ENCODE assay signal across 13 cellular contexts in the genomic region with DNA sequence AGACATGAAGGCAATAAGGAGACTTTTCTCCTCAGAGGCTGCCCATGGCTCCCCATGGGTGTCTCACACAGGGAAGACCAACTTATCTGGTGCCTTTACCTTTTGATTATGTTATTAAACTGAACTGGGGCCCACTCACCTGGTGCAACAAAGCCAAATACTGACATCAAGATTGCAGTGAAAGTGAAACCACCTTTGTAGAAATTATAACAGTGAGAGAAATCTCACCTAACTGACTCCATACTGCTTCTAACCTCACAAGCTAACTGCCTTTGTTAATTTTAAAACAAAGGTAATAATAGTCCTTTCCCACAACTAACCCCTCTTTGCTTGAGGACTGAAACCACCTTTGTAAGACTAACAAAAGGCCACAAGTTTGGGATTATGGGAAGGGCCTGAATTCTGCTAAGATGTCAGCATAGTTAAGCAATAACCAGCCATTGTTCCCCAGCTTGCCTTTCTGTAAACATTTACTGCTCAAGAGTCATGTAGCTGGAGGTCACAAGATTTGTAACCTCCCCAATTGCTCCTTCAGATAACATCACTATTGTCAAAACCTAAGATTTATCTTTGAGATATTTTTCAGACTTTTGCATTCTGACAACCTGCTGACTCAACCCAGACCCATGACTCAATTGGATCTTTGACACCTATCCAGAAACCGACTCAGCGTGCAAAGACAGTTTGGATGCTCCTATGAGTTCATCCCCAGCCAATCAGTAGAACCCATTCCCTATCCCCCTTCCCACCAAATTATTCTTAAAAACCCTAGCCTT.
A peak's percentile ranks its signal among the peaks of the same experiment; 100 is the strongest.
DNase-seq lines count a peak whose midpoint lies in the region; ATAC-seq and TF ChIP-seq lines count a peak whose summit lies in the region.
"Had no signal": no experiment of that assay in that cellular context is flagged by ENCODE, and none has a peak within 500 bp of the region (broad histone marks: within the 10 kb centered on the region; RNA-seq: fewer than 3 reads in every experiment).

No MANE protein-coding gene starts in this region.

- H3K4me3 Mint-ChIP-seq in activated CD4-positive, alpha-beta memory T cell treated with anti-CD3 and anti-CD28 coated beads for 36 hours, result no peak overlapping the region
- H3K4me3 Mint-ChIP-seq: CD4-positive, alpha-beta T cell had no signal

- no peak overlapping the region for H3K9ac ChIP-seq in fibroblast of lung (ENCODE audit: insufficient read depth, low read length)

- H3K4me2 ChIP-seq in fibroblast of lung (ENCODE audit: extremely low read depth, insufficient read depth, low read length), result no peak overlapping the region

- H3K9me3 ChIP-seq in fibroblast of lung (ENCODE audit: control insufficient read depth, insufficient read depth, low read depth, low read length), result no peaks in the 10 kb centered on the region

- H3K27me3 Mint-ChIP-seq in activated CD4-positive, alpha-beta memory T cell treated with anti-CD3 and anti-CD28 coated beads for 36 hours, result no peaks in the 10 kb centered on the region
- H3K27me3 Mint-ChIP-seq: CD4-positive, alpha-beta T cell had no signal

- no peaks in the 10 kb centered on the region for H3K27me3 ChIP-seq in fibroblast of lung (ENCODE audit: control insufficient read depth, insufficient read depth, low read length)
- H3K27me3 ChIP-seq: spleen had no signal

- peaks cover 22% of the 10 kb centered on the region for H3K4me1 Mint-ChIP-seq in activated CD4-positive, alpha-beta memory T cell treated with anti-CD3 and anti-CD28 coated beads for 36 hours (ENCODE audit: low read depth)

- peak overlapping the region; percentile 71 for H3K27ac Mint-ChIP-seq in activated CD4-positive, alpha-beta memory T cell treated with anti-CD3 and anti-CD28 coated beads for 36 hours
- H3K27ac Mint-ChIP-seq: CD4-positive, alpha-beta T cell had no signal

- ATAC-seq in GM18858 (IDR thresholded peaks at IDR 0.05; ENCODE audit: unreplicated experiment), result peak; percentile 45
- ATAC-seq in GM18498 (IDR thresholded peaks at IDR 0.05; ENCODE audit: unreplicated experiment), result no peak

- no peak for TF ChIP-seq CTCF in fibroblast of lung (conservative IDR thresholded peaks at IDR 0.05 in 1 of 2, IDR thresholded peaks at IDR 0.05 in 1 of 2; ENCODE audit: low read depth in 1 of 2, low read length in 2 of 2)

- no peaks in the 10 kb centered on the region for H3K4me1 ChIP-seq in fibroblast of lung (ENCODE audit: control insufficient read depth, extremely low read depth, insufficient read depth, low read length)
- H3K4me1 ChIP-seq: spleen had no signal

- H3K9me3 Mint-ChIP-seq in activated CD4-positive, alpha-beta memory T cell treated with anti-CD3 and anti-CD28 coated beads for 36 hours, result peaks cover 9% of the 10 kb centered on the region

- DNase-seq in AG20443 (ENCODE audit: low spot score), result peak; percentile 14
- DNase-seq in activated CD4-positive, alpha-beta memory T cell treated with anti-CD3 and anti-CD28 coated beads for 36 hours, result peak; percentile 70
- DNase-seq in fibroblast of lung (ENCODE audit: low read depth in 2 of 2), result peak; percentile 7 to 82
- DNase-seq in cerebellum (ENCODE audit: low spot score), result no peak
- no peak for DNase-seq in NK-92 (lab: John Stamatoyannopoulos, UW; ENCODE audit: unreplicated experiment)
- DNase-seq in SIG-M5 treated with dmso at 0.1 percent for 504 hours (lab: John Stamatoyannopoulos, UW; ENCODE audit: unreplicated experiment), result no peak
- DNase-seq: CD4-positive, alpha-beta T cell; NCI-H1694; nucleus accumbens; spleen had no signal

- CTCF ChIA-PET in activated CD4-positive, alpha-beta memory T cell treated with anti-CD3 and anti-CD28 coated beads for 36 hours (lab: Charles Lee), result interaction anchor here (0.8 kb wide), 1 partner anchor 107 kb away, joined by 3 read pairs; no protein-coding TSS in a partner anchor

- POLR2A ChIA-PET in activated CD4-positive, alpha-beta memory T cell treated with anti-CD3 and anti-CD28 coated beads for 36 hours (lab: Charles Lee), result interaction anchor here (1.3 kb wide), 1 partner anchor 13 kb away, joined by 4 read pairs; no protein-coding TSS in a partner anchor

- intact Hi-C loops in activated CD4-positive, alpha-beta memory T cell treated with anti-CD3 and anti-CD28 coated beads for 36 hours (cut with micrococcal nuclease), result loop anchor here (1.0 kb wide), 6 partner anchors 13 to 96 kb away; no protein-coding TSS in a partner anchor

- H3K4me3 ChIP-seq in fibroblast of lung (replicated peaks in 1 of 4; ENCODE audit: control extremely low read depth in 1 of 4, insufficient read depth in 1 of 4, low read depth in 3 of 4, low read length in 4 of 4), result no peak overlapping the region
- H3K4me3 ChIP-seq: coronary artery, spleen had no signal

- H3K36me3 Mint-ChIP-seq in activated CD4-positive, alpha-beta memory T cell treated with anti-CD3 and anti-CD28 coated beads for 36 hours, result peaks cover 5% of the 10 kb centered on the region

- no peaks in the 10 kb centered on the region for H4K20me1 ChIP-seq in fibroblast of lung (ENCODE audit: control insufficient read depth, extremely low read depth, insufficient read depth, low read length)

- H3K27ac ChIP-seq in fibroblast of lung (ENCODE audit: insufficient read depth, low read length), result no peak overlapping the region
- H3K27ac ChIP-seq: coronary artery, spleen had no signal

- no peaks in the 10 kb centered on the region for H3K79me2 ChIP-seq in fibroblast of lung (ENCODE audit: control insufficient read depth, insufficient read depth, low read length)

- H2AFZ ChIP-seq in fibroblast of lung (ENCODE audit: low read length), result no peak overlapping the region

- no peaks in the 10 kb centered on the region for H3K36me3 ChIP-seq in fibroblast of lung (ENCODE audit: control insufficient read depth, insufficient read depth, low read length)
- H3K36me3 ChIP-seq: spleen had no signal

Comparison
In these comparisons a context has a peak if more than half of its experiments do, and no peak if none do; other contexts are left out.
1. DNase-seq: peak in AG20443 (single experiment), activated CD4-positive, alpha-beta memory T cell treated with anti-CD3 and anti-CD28 coated beads for 36 hours (single experiment) and fibroblast of lung (2 of 2); none in cerebellum (single experiment), NK-92 (single experiment) and SIG-M5 treated with dmso at 0.1 percent for 504 hours (single experiment).